Comparison of ENCODE assay signal across 8 cellular contexts in the genomic region with DNA sequence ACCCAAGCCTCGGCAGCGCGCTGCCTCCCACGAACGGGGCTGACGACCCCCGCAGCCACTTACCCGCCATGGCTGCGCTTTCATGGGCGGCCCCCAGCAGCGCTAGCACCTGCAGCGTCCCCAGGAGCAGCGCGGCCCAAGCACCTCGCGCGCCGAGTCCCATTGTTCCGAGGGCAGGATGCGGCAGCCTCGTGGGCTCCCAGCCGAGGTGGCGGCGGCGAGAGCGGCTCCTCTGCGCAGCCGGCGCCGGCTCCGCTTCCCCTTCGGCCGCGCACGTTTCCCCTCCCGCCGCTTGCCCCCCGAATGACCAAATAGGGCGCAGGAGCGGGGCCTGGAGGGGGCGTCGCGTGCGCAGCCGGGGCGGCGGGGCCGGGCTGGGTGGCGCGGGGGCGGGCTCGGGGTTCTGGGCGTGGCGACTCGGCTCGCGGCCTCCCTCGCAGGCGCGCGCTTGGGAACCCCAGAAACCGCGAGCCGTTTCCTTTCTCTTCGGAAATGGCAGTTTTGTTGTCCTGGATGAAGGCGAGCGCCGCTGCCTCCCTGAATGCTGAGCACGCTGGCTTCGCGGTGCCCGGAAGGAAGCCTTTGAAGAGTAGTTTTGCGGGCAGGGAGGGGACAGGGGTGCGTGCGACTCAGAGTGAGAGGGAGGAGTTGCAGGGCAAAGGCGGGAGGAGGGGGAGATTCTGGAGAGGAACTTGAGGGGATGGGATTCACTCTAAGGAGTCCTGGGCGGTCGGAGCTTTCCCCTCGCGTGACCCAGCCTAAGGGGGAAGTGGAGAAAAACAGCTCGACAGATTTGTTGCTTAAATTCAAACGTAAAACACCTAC. TPM values are rescaled to one million over a fixed set of nuclear protein-coding genes. Genes with fewer than 3 reads are reported as not detected.
DNase-seq lines count a peak whose midpoint lies in the region; ATAC-seq and TF ChIP-seq lines count a peak whose summit lies in the region.

A gene with protein sequence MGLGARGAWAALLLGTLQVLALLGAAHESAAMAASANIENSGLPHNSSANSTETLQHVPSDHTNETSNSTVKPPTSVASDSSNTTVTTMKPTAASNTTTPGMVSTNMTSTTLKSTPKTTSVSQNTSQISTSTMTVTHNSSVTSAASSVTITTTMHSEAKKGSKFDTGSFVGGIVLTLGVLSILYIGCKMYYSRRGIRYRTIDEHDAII (minus strand): TSS at position 305 of the 825 bp plus-strand sequence. CDS start 142 bp downstream, at position 163.

- TF ChIP-seq CTCF in DND-41 (IDR thresholded peaks at IDR 0.05; ENCODE audit: borderline replicate concordance, extremely low read depth, low read length, poor library complexity, severe bottlenecking): no peak
- no peak for TF ChIP-seq CTCF in RWPE1 (conservative IDR thresholded peaks at IDR 0.05; ENCODE audit: low read depth)
- no peak for TF ChIP-seq CTCF in fibroblast of the aortic adventitia (IDR thresholded peaks at IDR 0.05; ENCODE audit: insufficient read depth, low read length)
- TF ChIP-seq CTCF in neural cell (IDR thresholded peaks at IDR 0.05; ENCODE audit: poor library complexity, severe bottlenecking): no peak
- no peak for TF ChIP-seq CTCF in stomach (IDR thresholded peaks at IDR 0.05)

- H3K27ac ChIP-seq in DND-41 (ENCODE audit: low read length) (peak within 1 kb of the TSS; percentile 91), RWPE1 (peak within 1 kb of the TSS; percentile 97), neural cell (ENCODE audit: low read length) (no peak within 1 kb of the TSS), stomach (peak within 1 kb of the TSS; percentile 84 to 96 (median 93))

- H2AFZ ChIP-seq in DND-41 (ENCODE audit: low read depth, low read length) (peak within 1 kb of the TSS; percentile 88), neural cell (ENCODE audit: low read depth, low read length) (peak within 1 kb of the TSS; percentile 52)

- peaks cover 14% of the 10 kb centered on the region for H3K36me3 ChIP-seq in DND-41 (ENCODE audit: insufficient read depth, low read length)
- H3K36me3 ChIP-seq in neural cell (ENCODE audit: insufficient read depth, low read length): no peaks in the 10 kb centered on the region
- peaks cover 0 to 8% (median 5%) of the 10 kb centered on the region in 4 donors for H3K36me3 ChIP-seq in stomach

- POLR2A ChIA-PET in RWPE1 (lab: Yijun Ruan, JAX; ENCODE audit: low non-redundant PET): no interaction called here

- H3K4me2 ChIP-seq in DND-41 (ENCODE audit: insufficient read depth, low read length) (peak within 1 kb of the TSS; percentile 62), neural cell (ENCODE audit: low read length) (peak within 1 kb of the TSS; percentile 53)

- TF ChIP-seq RAD21 in Ishikawa (IDR thresholded peaks at IDR 0.05; ENCODE audit: low read depth) (no peak), neural cell (conservative IDR thresholded peaks at IDR 0.05) (no peak)

- H3K4me1 ChIP-seq in DND-41 (ENCODE audit: insufficient read depth, low read length) (peaks cover 44% of the 10 kb centered on the region), stomach (peaks cover 27 to 72% (median 44%) of the 10 kb centered on the region in 4 donors)

- H3K27me3 ChIP-seq in DND-41 (ENCODE audit: insufficient read depth, low read length, poor library complexity): no peaks in the 10 kb centered on the region
- H3K27me3 ChIP-seq in neural cell (ENCODE audit: insufficient read depth, low read depth, low read length): peaks cover 8% of the 10 kb centered on the region
- no peaks in the 10 kb centered on the region for H3K27me3 ChIP-seq in stomach

- H3K9me3 ChIP-seq in DND-41 (ENCODE audit: insufficient read depth, low read length, severe bottlenecking) (no peaks in the 10 kb centered on the region), neural cell (ENCODE audit: low read length) (no peaks in the 10 kb centered on the region), stomach (no peaks in the 10 kb centered on the region)

- DNase-seq in DND-41 (peak; percentile 94), RWPE1 (ENCODE audit: low spot score) (peak; percentile 66), fibroblast of the aortic adventitia (ENCODE audit: low read depth) (peak; percentile 46), stomach (peak; percentile 83)
- DNase-seq in activated effector memory CD4-positive, alpha-beta T cell treated with Interleukin-2 at 50 U/mL for 16 hours: peak; percentile 90

- intact Hi-C loops in stomach (cut with DNase I; ENCODE audit: low total_unique reads): no loop called here

- peaks cover 37% of the 10 kb centered on the region for H4K20me1 ChIP-seq in DND-41 (ENCODE audit: insufficient read depth, low read length)
- H4K20me1 ChIP-seq in neural cell (ENCODE audit: insufficient read depth): no peaks in the 10 kb centered on the region

- CTCF ChIA-PET in RWPE1 (lab: Yijun Ruan, JAX): interaction anchor here (0.6 to 0.7 kb wide), 2 partner anchors 39 to 57 kb away, joined by 3 read pairs; no protein-coding TSS in a partner anchor

- H3K79me2 ChIP-seq in DND-41 (ENCODE audit: insufficient read depth, low read length): peaks cover 49% of the 10 kb centered on the region
- H3K79me2 ChIP-seq in neural cell (replicated peaks; ENCODE audit: insufficient read depth, low read length): peaks cover 26% of the 10 kb centered on the region

- H3K9ac ChIP-seq in DND-41 (ENCODE audit: low read depth, low read length): peak within 1 kb of the TSS; percentile 76
- peak within 1 kb of the TSS; percentile 64 for H3K9ac ChIP-seq in neural cell (ENCODE audit: low read length)

- ATAC-seq in DND-41 (ENCODE audit: insufficient read depth, low read depth) (peak; percentile 76), GM21528 (IDR thresholded peaks at IDR 0.05; ENCODE audit: low FRiP score, unreplicated experiment) (peak; percentile 68)

- H3K4me3 ChIP-seq in DND-41 (ENCODE audit: low read depth in 1 of 2, low read length in 2 of 2) (peak within 1 kb of the TSS; percentile 67 to 72), fibroblast of the aortic adventitia (ENCODE audit: low read depth, low read length) (peak within 1 kb of the TSS; percentile 89), neural cell (ENCODE audit: low read length) (peak within 1 kb of the TSS; percentile 90), stomach (peak within 1 kb of the TSS; percentile 87 to 92 (median 90))

- no peaks in the 10 kb centered on the region for H3F3A ChIP-seq in neural cell (ENCODE audit: insufficient read depth, low read length, poor library complexity, severe bottlenecking)

- 0 to 1% (median 1%) methylated on average over 20 to 82 of the region's 82 CpGs for WGBS in stomach, 5 donors

- TF ChIP-seq POLR2A in stomach (IDR thresholded peaks at IDR 0.05): no peak

- no peaks in the 10 kb centered on the region for H3K9me2 ChIP-seq in neural cell (ENCODE audit: insufficient read depth, low read length)

- TF ChIP-seq EP300 in Ishikawa (IDR thresholded peaks at IDR 0.05; ENCODE audit: borderline replicate concordance): no peak
- TF ChIP-seq EP300 in neural cell (conservative IDR thresholded peaks at IDR 0.05; ENCODE audit: poor library complexity, severe bottlenecking): no peak
- no peak for TF ChIP-seq EP300 in stomach (IDR thresholded peaks at IDR 0.05)

TF ChIP-seq in Ishikawa, 13 proteins besides CTCF, POLR2A, EP300 and RAD21:
- TF ChIP-seq CREB1 (IDR thresholded peaks at IDR 0.05; ENCODE audit: low read depth) (no peak), TAF1 (IDR thresholded peaks at IDR 0.05; ENCODE audit: low read depth) (peak; percentile 49; the same call in 1 of the 2 replicates)
- TF ChIP-seq, protein P1, sequence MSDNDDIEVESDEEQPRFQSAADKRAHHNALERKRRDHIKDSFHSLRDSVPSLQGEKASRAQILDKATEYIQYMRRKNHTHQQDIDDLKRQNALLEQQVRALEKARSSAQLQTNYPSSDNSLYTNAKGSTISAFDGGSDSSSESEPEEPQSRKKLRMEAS (IDR thresholded peaks at IDR 0.05): peak; percentile 71; the same call in 1 of the 2 replicates
TF ChIP-seq in Ishikawa: peak in this region for 2.

TF ChIP-seq in neural cell, 6 proteins besides CTCF, POLR2A, EP300 and RAD21:
- TF ChIP-seq EZH2 (IDR thresholded peaks at IDR 0.05; ENCODE audit: borderline replicate concordance, insufficient read depth, low read length, poor library complexity, severe bottlenecking) (no peak), TAF1 (IDR thresholded peaks at IDR 0.05; ENCODE audit: low read depth) (peak; percentile 45), POLR2AphosphoS5 (IDR thresholded peaks at IDR 0.05) (no peak), SMC3 (conservative IDR thresholded peaks at IDR 0.05; ENCODE audit: poor library complexity) (no peak), MXI1 (conservative IDR thresholded peaks at IDR 0.05; ENCODE audit: poor library complexity, severe bottlenecking) (peak; percentile 83)
- TF ChIP-seq, protein P2, sequence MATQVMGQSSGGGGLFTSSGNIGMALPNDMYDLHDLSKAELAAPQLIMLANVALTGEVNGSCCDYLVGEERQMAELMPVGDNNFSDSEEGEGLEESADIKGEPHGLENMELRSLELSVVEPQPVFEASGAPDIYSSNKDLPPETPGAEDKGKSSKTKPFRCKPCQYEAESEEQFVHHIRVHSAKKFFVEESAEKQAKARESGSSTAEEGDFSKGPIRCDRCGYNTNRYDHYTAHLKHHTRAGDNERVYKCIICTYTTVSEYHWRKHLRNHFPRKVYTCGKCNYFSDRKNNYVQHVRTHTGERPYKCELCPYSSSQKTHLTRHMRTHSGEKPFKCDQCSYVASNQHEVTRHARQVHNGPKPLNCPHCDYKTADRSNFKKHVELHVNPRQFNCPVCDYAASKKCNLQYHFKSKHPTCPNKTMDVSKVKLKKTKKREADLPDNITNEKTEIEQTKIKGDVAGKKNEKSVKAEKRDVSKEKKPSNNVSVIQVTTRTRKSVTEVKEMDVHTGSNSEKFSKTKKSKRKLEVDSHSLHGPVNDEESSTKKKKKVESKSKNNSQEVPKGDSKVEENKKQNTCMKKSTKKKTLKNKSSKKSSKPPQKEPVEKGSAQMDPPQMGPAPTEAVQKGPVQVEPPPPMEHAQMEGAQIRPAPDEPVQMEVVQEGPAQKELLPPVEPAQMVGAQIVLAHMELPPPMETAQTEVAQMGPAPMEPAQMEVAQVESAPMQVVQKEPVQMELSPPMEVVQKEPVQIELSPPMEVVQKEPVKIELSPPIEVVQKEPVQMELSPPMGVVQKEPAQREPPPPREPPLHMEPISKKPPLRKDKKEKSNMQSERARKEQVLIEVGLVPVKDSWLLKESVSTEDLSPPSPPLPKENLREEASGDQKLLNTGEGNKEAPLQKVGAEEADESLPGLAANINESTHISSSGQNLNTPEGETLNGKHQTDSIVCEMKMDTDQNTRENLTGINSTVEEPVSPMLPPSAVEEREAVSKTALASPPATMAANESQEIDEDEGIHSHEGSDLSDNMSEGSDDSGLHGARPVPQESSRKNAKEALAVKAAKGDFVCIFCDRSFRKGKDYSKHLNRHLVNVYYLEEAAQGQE (IDR thresholded peaks at IDR 0.05; ENCODE audit: borderline replicate concordance): no peak

RNA-seq across cellular contexts. Expression of the gene that starts here (rescaled TPM):
- total RNA-seq in fibroblast of the aortic adventitia (ENCODE audit: low replicate concordance) (36.6 and 86.3 TPM in 2 replicates), stomach (100 to 1,000 TPM in 2 of 5 donors, 10 to 100 TPM in 3; 16.2 to 226 (median 75.3) TPM)
- polyA plus RNA-seq in neural cell (6.5 and 7.7 TPM in 2 replicates), stomach (10 to 100 TPM; 47.2 to 53.6 (median 49.6) TPM)
- polyA minus RNA-seq in neural cell: 9.3 and 10.2 TPM in 2 replicates
